1 cellular context compared by ENCODE assay signal in the genomic region with DNA sequence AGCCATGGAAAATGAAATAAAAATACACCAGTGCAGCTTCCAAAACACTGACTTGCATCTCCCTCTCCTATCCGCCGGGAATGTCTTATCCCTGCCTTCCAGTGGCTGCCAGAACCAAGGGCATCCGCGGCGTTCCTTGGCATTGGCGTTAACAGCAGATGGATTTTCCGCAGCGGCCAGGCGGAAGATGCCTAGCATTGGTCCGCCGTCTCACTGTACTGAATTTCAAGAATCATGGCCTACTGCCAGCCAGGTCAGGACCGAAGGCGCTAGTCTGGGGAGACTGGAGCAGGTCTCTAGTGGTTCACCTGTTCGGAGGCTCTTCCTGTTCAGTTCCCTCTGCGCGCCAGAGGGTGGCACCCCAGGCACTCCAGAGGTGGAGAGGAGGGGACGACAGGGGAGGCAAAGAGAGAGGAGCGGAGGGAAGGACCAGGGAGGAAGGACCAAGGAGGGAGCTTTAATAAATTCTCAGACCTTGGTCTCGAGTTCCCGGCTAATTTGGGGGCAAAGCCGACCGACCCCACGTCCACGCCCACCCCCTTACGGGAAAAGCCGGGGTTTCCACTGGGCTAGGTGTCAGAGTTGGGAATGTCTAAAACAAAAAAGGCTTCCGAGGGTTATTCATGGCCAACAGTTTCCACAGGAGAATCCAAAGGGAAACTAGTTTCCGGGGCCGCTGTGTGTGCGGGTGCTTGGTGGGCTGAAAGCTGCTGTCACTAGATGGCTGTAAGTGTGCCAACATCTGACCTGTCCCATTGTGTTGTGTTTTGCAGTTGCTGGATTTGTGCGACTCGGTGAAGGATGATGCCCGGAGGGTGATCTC.
A peak's percentile ranks its signal among the peaks of the same experiment; 100 is the strongest.
TF ChIP-seq lines count a peak whose summit lies in the region.

No MANE protein-coding gene starts in this region.

TF ChIP-seq in HepG2, 621 proteins besides CTCF, POLR2A, EP300 and RAD21 (continued from another document and continues in another):
- TF ChIP-seq, protein P1, sequence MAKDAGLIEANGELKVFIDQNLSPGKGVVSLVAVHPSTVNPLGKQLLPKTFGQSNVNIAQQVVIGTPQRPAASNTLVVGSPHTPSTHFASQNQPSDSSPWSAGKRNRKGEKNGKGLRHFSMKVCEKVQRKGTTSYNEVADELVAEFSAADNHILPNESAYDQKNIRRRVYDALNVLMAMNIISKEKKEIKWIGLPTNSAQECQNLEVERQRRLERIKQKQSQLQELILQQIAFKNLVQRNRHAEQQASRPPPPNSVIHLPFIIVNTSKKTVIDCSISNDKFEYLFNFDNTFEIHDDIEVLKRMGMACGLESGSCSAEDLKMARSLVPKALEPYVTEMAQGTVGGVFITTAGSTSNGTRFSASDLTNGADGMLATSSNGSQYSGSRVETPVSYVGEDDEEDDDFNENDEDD (CRISPR knock-in tag; IDR thresholded peaks at IDR 0.05; ENCODE audit: borderline replicate concordance), result 0 out of 2 replicates have a peak, but pooled peaks have one; percentile 32
- TF ChIP-seq, protein P2, sequence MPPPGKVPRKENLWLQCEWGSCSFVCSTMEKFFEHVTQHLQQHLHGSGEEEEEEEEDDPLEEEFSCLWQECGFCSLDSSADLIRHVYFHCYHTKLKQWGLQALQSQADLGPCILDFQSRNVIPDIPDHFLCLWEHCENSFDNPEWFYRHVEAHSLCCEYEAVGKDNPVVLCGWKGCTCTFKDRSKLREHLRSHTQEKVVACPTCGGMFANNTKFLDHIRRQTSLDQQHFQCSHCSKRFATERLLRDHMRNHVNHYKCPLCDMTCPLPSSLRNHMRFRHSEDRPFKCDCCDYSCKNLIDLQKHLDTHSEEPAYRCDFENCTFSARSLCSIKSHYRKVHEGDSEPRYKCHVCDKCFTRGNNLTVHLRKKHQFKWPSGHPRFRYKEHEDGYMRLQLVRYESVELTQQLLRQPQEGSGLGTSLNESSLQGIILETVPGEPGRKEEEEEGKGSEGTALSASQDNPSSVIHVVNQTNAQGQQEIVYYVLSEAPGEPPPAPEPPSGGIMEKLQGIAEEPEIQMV (CRISPR knock-in tag; IDR thresholded peaks at IDR 0.05; ENCODE audit: low read depth), result no peak
- TF ChIP-seq, protein P3, sequence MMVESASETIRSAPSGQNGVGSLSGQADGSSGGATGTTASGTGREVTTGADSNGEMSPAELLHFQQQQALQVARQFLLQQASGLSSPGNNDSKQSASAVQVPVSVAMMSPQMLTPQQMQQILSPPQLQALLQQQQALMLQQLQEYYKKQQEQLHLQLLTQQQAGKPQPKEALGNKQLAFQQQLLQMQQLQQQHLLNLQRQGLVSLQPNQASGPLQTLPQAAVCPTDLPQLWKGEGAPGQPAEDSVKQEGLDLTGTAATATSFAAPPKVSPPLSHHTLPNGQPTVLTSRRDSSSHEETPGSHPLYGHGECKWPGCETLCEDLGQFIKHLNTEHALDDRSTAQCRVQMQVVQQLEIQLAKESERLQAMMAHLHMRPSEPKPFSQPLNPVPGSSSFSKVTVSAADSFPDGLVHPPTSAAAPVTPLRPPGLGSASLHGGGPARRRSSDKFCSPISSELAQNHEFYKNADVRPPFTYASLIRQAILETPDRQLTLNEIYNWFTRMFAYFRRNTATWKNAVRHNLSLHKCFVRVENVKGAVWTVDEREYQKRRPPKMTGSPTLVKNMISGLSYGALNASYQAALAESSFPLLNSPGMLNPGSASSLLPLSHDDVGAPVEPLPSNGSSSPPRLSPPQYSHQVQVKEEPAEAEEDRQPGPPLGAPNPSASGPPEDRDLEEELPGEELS (CRISPR knock-in tag; IDR thresholded peaks at IDR 0.05), result 0 out of 2 replicates have a peak, but pooled peaks have one; percentile 16
- TF ChIP-seq, protein P4, sequence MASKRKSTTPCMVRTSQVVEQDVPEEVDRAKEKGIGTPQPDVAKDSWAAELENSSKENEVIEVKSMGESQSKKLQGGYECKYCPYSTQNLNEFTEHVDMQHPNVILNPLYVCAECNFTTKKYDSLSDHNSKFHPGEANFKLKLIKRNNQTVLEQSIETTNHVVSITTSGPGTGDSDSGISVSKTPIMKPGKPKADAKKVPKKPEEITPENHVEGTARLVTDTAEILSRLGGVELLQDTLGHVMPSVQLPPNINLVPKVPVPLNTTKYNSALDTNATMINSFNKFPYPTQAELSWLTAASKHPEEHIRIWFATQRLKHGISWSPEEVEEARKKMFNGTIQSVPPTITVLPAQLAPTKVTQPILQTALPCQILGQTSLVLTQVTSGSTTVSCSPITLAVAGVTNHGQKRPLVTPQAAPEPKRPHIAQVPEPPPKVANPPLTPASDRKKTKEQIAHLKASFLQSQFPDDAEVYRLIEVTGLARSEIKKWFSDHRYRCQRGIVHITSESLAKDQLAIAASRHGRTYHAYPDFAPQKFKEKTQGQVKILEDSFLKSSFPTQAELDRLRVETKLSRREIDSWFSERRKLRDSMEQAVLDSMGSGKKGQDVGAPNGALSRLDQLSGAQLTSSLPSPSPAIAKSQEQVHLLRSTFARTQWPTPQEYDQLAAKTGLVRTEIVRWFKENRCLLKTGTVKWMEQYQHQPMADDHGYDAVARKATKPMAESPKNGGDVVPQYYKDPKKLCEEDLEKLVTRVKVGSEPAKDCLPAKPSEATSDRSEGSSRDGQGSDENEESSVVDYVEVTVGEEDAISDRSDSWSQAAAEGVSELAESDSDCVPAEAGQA (IDR thresholded peaks at IDR 0.05; ENCODE audit: low read depth), result no peak
- TF ChIP-seq, protein P4 (CRISPR knock-in tag; IDR thresholded peaks at IDR 0.05; ENCODE audit: borderline replicate concordance), result no peak
- TF ChIP-seq FOXA1 (IDR thresholded peaks at IDR 0.05), result no peak
- TF ChIP-seq FOXA1 (CRISPR knock-in tag; IDR thresholded peaks at IDR 0.05), result no peak
- TF ChIP-seq, protein P5, sequence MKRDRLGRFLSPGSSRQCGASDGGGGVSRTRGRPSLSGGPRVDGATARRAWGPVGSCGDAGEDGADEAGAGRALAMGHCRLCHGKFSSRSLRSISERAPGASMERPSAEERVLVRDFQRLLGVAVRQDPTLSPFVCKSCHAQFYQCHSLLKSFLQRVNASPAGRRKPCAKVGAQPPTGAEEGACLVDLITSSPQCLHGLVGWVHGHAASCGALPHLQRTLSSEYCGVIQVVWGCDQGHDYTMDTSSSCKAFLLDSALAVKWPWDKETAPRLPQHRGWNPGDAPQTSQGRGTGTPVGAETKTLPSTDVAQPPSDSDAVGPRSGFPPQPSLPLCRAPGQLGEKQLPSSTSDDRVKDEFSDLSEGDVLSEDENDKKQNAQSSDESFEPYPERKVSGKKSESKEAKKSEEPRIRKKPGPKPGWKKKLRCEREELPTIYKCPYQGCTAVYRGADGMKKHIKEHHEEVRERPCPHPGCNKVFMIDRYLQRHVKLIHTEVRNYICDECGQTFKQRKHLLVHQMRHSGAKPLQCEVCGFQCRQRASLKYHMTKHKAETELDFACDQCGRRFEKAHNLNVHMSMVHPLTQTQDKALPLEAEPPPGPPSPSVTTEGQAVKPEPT (CRISPR knock-in tag; IDR thresholded peaks at IDR 0.05; ENCODE audit: low read depth), result no peak
- TF ChIP-seq RFX1 (IDR thresholded peaks at IDR 0.05), result no peak
- TF ChIP-seq, protein P6, sequence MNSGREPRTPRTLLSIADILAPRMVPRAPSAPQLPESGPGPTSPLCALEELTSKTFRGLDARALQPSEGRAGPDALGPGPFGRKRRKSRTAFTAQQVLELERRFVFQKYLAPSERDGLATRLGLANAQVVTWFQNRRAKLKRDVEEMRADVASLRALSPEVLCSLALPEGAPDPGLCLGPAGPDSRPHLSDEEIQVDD (CRISPR knock-in tag; IDR thresholded peaks at IDR 0.05; ENCODE audit: borderline replicate concordance), result no peak
- TF ChIP-seq HOXA7 (CRISPR knock-in tag; IDR thresholded peaks at IDR 0.05), result no peak
- TF ChIP-seq, protein P7, sequence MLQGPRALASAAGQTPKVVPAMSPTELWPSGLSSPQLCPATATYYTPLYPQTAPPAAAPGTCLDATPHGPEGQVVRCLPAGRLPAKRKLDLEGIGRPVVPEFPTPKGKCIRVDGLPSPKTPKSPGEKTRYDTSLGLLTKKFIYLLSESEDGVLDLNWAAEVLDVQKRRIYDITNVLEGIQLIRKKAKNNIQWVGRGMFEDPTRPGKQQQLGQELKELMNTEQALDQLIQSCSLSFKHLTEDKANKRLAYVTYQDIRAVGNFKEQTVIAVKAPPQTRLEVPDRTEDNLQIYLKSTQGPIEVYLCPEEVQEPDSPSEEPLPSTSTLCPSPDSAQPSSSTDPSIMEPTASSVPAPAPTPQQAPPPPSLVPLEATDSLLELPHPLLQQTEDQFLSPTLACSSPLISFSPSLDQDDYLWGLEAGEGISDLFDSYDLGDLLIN (CRISPR knock-in tag; IDR thresholded peaks at IDR 0.05; ENCODE audit: borderline replicate concordance), result no peak
- 0 out of 2 replicates have a peak, but pooled peaks have one; percentile 56 for TF ChIP-seq KAT8 (CRISPR knock-in tag; IDR thresholded peaks at IDR 0.05)
- TF ChIP-seq ZNF83 (CRISPR knock-in tag; IDR thresholded peaks at IDR 0.05; ENCODE audit: borderline replicate concordance), result no peak
- TF ChIP-seq ZNF749 (CRISPR knock-in tag; IDR thresholded peaks at IDR 0.05; ENCODE audit: borderline replicate concordance), result no peak
- TF ChIP-seq ZNF773 (CRISPR knock-in tag; IDR thresholded peaks at IDR 0.05; ENCODE audit: borderline replicate concordance), result no peak
- no peak for TF ChIP-seq IKZF4 (CRISPR knock-in tag; IDR thresholded peaks at IDR 0.05; ENCODE audit: borderline replicate concordance, low read depth, not compliant biosample characterization)
- no peak for TF ChIP-seq ZBTB7B (CRISPR knock-in tag; IDR thresholded peaks at IDR 0.05)
- TF ChIP-seq ZNF878 (CRISPR knock-in tag; IDR thresholded peaks at IDR 0.05), result no peak
- TF ChIP-seq PAWR (CRISPR knock-in tag; IDR thresholded peaks at IDR 0.05; ENCODE audit: borderline replicate concordance), result no peak
- TF ChIP-seq ZNF354B (CRISPR knock-in tag; IDR thresholded peaks at IDR 0.05), result no peak
- no peak for TF ChIP-seq MBNL3 (CRISPR knock-in tag; conservative IDR thresholded peaks at IDR 0.05)
- no peak for TF ChIP-seq FOXM1 (CRISPR knock-in tag; IDR thresholded peaks at IDR 0.05)
- TF ChIP-seq, protein P8, sequence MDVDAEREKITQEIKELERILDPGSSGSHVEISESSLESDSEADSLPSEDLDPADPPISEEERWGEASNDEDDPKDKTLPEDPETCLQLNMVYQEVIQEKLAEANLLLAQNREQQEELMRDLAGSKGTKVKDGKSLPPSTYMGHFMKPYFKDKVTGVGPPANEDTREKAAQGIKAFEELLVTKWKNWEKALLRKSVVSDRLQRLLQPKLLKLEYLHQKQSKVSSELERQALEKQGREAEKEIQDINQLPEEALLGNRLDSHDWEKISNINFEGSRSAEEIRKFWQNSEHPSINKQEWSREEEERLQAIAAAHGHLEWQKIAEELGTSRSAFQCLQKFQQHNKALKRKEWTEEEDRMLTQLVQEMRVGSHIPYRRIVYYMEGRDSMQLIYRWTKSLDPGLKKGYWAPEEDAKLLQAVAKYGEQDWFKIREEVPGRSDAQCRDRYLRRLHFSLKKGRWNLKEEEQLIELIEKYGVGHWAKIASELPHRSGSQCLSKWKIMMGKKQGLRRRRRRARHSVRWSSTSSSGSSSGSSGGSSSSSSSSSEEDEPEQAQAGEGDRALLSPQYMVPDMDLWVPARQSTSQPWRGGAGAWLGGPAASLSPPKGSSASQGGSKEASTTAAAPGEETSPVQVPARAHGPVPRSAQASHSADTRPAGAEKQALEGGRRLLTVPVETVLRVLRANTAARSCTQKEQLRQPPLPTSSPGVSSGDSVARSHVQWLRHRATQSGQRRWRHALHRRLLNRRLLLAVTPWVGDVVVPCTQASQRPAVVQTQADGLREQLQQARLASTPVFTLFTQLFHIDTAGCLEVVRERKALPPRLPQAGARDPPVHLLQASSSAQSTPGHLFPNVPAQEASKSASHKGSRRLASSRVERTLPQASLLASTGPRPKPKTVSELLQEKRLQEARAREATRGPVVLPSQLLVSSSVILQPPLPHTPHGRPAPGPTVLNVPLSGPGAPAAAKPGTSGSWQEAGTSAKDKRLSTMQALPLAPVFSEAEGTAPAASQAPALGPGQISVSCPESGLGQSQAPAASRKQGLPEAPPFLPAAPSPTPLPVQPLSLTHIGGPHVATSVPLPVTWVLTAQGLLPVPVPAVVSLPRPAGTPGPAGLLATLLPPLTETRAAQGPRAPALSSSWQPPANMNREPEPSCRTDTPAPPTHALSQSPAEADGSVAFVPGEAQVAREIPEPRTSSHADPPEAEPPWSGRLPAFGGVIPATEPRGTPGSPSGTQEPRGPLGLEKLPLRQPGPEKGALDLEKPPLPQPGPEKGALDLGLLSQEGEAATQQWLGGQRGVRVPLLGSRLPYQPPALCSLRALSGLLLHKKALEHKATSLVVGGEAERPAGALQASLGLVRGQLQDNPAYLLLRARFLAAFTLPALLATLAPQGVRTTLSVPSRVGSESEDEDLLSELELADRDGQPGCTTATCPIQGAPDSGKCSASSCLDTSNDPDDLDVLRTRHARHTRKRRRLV (CRISPR knock-in tag; IDR thresholded peaks at IDR 0.05), result no peak
- TF ChIP-seq, protein P9, sequence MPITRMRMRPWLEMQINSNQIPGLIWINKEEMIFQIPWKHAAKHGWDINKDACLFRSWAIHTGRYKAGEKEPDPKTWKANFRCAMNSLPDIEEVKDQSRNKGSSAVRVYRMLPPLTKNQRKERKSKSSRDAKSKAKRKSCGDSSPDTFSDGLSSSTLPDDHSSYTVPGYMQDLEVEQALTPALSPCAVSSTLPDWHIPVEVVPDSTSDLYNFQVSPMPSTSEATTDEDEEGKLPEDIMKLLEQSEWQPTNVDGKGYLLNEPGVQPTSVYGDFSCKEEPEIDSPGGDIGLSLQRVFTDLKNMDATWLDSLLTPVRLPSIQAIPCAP (CRISPR knock-in tag; IDR thresholded peaks at IDR 0.05; ENCODE audit: low read depth), result no peak
- TF ChIP-seq, protein P10, sequence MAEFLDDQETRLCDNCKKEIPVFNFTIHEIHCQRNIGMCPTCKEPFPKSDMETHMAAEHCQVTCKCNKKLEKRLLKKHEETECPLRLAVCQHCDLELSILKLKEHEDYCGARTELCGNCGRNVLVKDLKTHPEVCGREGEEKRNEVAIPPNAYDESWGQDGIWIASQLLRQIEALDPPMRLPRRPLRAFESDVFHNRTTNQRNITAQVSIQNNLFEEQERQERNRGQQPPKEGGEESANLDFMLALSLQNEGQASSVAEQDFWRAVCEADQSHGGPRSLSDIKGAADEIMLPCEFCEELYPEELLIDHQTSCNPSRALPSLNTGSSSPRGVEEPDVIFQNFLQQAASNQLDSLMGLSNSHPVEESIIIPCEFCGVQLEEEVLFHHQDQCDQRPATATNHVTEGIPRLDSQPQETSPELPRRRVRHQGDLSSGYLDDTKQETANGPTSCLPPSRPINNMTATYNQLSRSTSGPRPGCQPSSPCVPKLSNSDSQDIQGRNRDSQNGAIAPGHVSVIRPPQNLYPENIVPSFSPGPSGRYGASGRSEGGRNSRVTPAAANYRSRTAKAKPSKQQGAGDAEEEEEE (CRISPR knock-in tag; IDR thresholded peaks at IDR 0.05; ENCODE audit: borderline replicate concordance), result 0 out of 2 replicates have a peak, but pooled peaks have one; percentile 53
